19 cellular contexts compared by ENCODE assay signal in the genomic region with DNA sequence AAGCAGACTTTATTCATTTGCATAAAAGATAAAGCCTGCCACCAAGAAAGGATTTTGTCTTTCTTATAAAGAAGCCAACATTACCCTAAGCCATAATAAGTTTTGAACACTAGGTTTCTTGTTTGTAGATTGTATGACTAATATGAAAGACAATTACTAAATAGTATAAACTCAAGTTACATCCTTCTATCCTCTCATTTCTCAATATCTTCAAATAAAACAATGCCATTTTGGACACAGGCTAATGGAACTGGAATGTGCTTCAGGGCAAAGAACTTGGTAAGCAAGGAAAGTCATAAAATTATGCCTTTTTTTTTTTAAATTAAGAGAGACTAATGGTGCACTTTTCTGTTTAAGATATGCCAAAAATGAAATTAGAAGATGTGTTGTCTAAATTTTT.
DNase-seq lines count a peak whose midpoint lies in the region; ATAC-seq lines count a peak whose summit lies in the region.
"Had no signal": no experiment of that assay in that cellular context is flagged by ENCODE, and none has a peak within 500 bp of the region (broad histone marks: within the 10 kb centered on the region; RNA-seq: fewer than 3 reads in every experiment).

No MANE protein-coding gene starts in this region.

- H3K9me3 ChIP-seq in SJSA1 (replicated peaks): no peaks in the 10 kb centered on the region

- CTCF ChIA-PET in activated CD4-positive, alpha-beta memory T cell treated with anti-CD3 and anti-CD28 coated beads for 36 hours (lab: Charles Lee): no interaction called here

- H3K27me3 Mint-ChIP-seq in activated CD4-positive, alpha-beta memory T cell treated with anti-CD3 and anti-CD28 coated beads for 36 hours: no peaks in the 10 kb centered on the region
- H3K27me3 Mint-ChIP-seq: activated naive CD4-positive, alpha-beta T cell treated with anti-CD3 and anti-CD28 coated beads, Interleukin-2, amount 10 ng/mL, durations not matched to agents 7 days and 5 days; IgD-negative memory B cell; naive thymus-derived CD8-positive, alpha-beta T cell had no signal

- no peak for ATAC-seq in HG02938 (IDR thresholded peaks at IDR 0.05; ENCODE audit: unreplicated experiment)
- ATAC-seq: naive thymus-derived CD8-positive, alpha-beta T cell had no signal

- peaks cover 29% of the 10 kb centered on the region for H3K4me1 ChIP-seq in SJSA1 (replicated peaks)

- H3K4me3 ChIP-seq in SJSA1: no peak overlapping the region

- no peaks in the 10 kb centered on the region for H3K36me3 ChIP-seq in SJSA1

- peak overlapping the region; percentile 19; the same call in 1 of the 2 replicates for H3K27ac ChIP-seq in SJSA1

- no peaks in the 10 kb centered on the region for H3K4me1 Mint-ChIP-seq in activated CD4-positive, alpha-beta memory T cell treated with anti-CD3 and anti-CD28 coated beads for 36 hours (ENCODE audit: low read depth)
- H3K4me1 Mint-ChIP-seq: activated naive CD4-positive, alpha-beta T cell treated with anti-CD3 and anti-CD28 coated beads, Interleukin-2, amount 10 ng/mL, durations not matched to agents 7 days and 5 days; IgD-negative memory B cell; naive thymus-derived CD8-positive, alpha-beta T cell had no signal

- no peaks in the 10 kb centered on the region for H3K9me3 Mint-ChIP-seq in activated CD4-positive, alpha-beta memory T cell treated with anti-CD3 and anti-CD28 coated beads for 36 hours
- H3K9me3 Mint-ChIP-seq: activated naive CD4-positive, alpha-beta T cell treated with anti-CD3 and anti-CD28 coated beads, Interleukin-2, amount 10 ng/mL, durations not matched to agents 7 days and 5 days; IgD-negative memory B cell; T-helper 1 cell treated with Interleukin-12 subunit alpha and Interleukin-12 subunit beta and Interleukin-4 antibody, amounts not matched to agents 30 μg/mL and 1 μg/mL, for 36 hours had no signal

- POLR2A ChIA-PET in activated CD4-positive, alpha-beta memory T cell treated with anti-CD3 and anti-CD28 coated beads for 36 hours (lab: Charles Lee): no interaction called here

- DNase-seq in SIG-M5 treated with dmso at 0.1 percent for 504 hours (lab: John Stamatoyannopoulos, UW; ENCODE audit: unreplicated experiment): peak; percentile 16
- DNase-seq in SIG-M5 (lab: John Stamatoyannopoulos, UW): no peak
- DNase-seq in SJSA1 (ENCODE audit: low read depth in 1 of 2, low spot score in 2 of 2): peak in 1 of 2 experiments; percentile 63
- peak; percentile 70 for DNase-seq in fibroblast of peridontal ligament (ENCODE audit: extremely low read depth)
- no peak for DNase-seq in NCI-H2196 (lab: John Stamatoyannopoulos, UW; ENCODE audit: unreplicated experiment)
- no peak for DNase-seq in activated CD4-positive, alpha-beta memory T cell treated with anti-CD3 and anti-CD28 coated beads for 36 hours
- DNase-seq in COR-L47 (lab: John Stamatoyannopoulos, UW): no peak
- DNase-seq: 8988T; activated CD4-positive, CD25-positive, alpha-beta regulatory T cell treated with anti-CD3 and anti-CD28 coated beads, Interleukin-2, amount 50 U/mL, for 72 hours; activated CD8-positive, alpha-beta memory T cell treated with anti-CD3 and anti-CD28 coated beads, Interleukin-2, amount 50 U/mL, for 48 hours; activated naive CD4-positive, alpha-beta T cell treated with anti-CD3 and anti-CD28 coated beads, Interleukin-2, amount 10 ng/mL, durations not matched to agents 7 days and 5 days; left ventricle myocardium superior; naive thymus-derived CD8-positive, alpha-beta T cell; NCI-H1417; NCI-H510A treated with DMSO at 0.1 percent for 48 hours; stimulated activated CD4-positive, alpha-beta T cell treated with anti-CD3 and anti-CD28 coated beads, Interleukin-4, amount 100 ng/mL, for 24 hours had no signal

- H3K27me3 ChIP-seq in SJSA1 (replicated peaks): no peaks in the 10 kb centered on the region

- intact Hi-C loops in activated CD4-positive, alpha-beta memory T cell treated with anti-CD3 and anti-CD28 coated beads for 36 hours (cut with micrococcal nuclease): no loop called here

- H3K27ac Mint-ChIP-seq in activated CD4-positive, alpha-beta memory T cell treated with anti-CD3 and anti-CD28 coated beads for 36 hours: no peak overlapping the region
- H3K27ac Mint-ChIP-seq: activated naive CD4-positive, alpha-beta T cell treated with anti-CD3 and anti-CD28 coated beads, Interleukin-2, amount 10 ng/mL, durations not matched to agents 7 days and 5 days; IgD-negative memory B cell; naive thymus-derived CD8-positive, alpha-beta T cell; T-helper 1 cell treated with Interleukin-12 subunit alpha and Interleukin-12 subunit beta and Interleukin-4 antibody, amounts not matched to agents 30 μg/mL and 1 μg/mL, for 36 hours had no signal

- no peak overlapping the region for H3K4me3 Mint-ChIP-seq in activated CD4-positive, alpha-beta memory T cell treated with anti-CD3 and anti-CD28 coated beads for 36 hours
- H3K4me3 Mint-ChIP-seq: activated naive CD4-positive, alpha-beta T cell treated with anti-CD3 and anti-CD28 coated beads, Interleukin-2, amount 10 ng/mL, durations not matched to agents 7 days and 5 days; IgD-negative memory B cell; naive thymus-derived CD8-positive, alpha-beta T cell; T-helper 1 cell treated with Interleukin-12 subunit alpha and Interleukin-12 subunit beta and Interleukin-4 antibody, amounts not matched to agents 30 μg/mL and 1 μg/mL, for 36 hours had no signal

- H3K36me3 Mint-ChIP-seq in activated CD4-positive, alpha-beta memory T cell treated with anti-CD3 and anti-CD28 coated beads for 36 hours: no peaks in the 10 kb centered on the region
- H3K36me3 Mint-ChIP-seq: activated naive CD4-positive, alpha-beta T cell treated with anti-CD3 and anti-CD28 coated beads, Interleukin-2, amount 10 ng/mL, durations not matched to agents 7 days and 5 days; IgD-negative memory B cell; naive thymus-derived CD8-positive, alpha-beta T cell had no signal

Comparison
In these comparisons a context has a peak if more than half of its experiments do, and no peak if none do; other contexts are left out.
1. DNase-seq: peak in SIG-M5 treated with dmso at 0.1 percent for 504 hours (single experiment) and fibroblast of peridontal ligament (single experiment); none in SIG-M5 (single experiment), NCI-H2196 (single experiment), activated CD4-positive, alpha-beta memory T cell treated with anti-CD3 and anti-CD28 coated beads for 36 hours (single experiment) and COR-L47 (single experiment).